Comparison of ENCODE assay signal across 18 cellular contexts in genomic region chr9:6271508-6272228, GRCh38. TPM values are rescaled to one million over a fixed set of nuclear protein-coding genes. Genes with fewer than 3 reads are reported as not detected.
DNase-seq lines count a peak whose midpoint lies in the region; TF ChIP-seq lines count a peak whose summit lies in the region.
"Had no signal": no experiment of that assay in that cellular context is flagged by ENCODE, and none has a peak within 500 bp of the region (broad histone marks: within the 10 kb centered on the region; RNA-seq: fewer than 3 reads in every experiment).

No MANE protein-coding gene starts in this region.

- H3K27me3 ChIP-seq in adipocyte (replicated peaks; ENCODE audit: control insufficient read depth, insufficient read depth, low read length) (no peaks in the 10 kb centered on the region), mesenchymal stem cell (ENCODE audit: control insufficient read depth in 1 of 2, insufficient read depth in 1 of 2, low read length in 2 of 2) (no peaks in the 10 kb centered on the region), tibial artery (no peaks in the 10 kb centered on the region)

- no peak overlapping the region for H3K14ac ChIP-seq in mesenchymal stem cell (ENCODE audit: low read length in 2 of 2)

- TF ChIP-seq CTCF in choroid plexus epithelial cell (conservative IDR thresholded peaks at IDR 0.05; ENCODE audit: low read depth, low read length) (no peak), tibial artery (IDR thresholded peaks at IDR 0.05) (no peak)

- no peak for DNase-seq in adipocyte (ENCODE audit: low read depth)
- peak; percentile 2 for DNase-seq in choroid plexus epithelial cell (ENCODE audit: low read depth)
- DNase-seq in mesenchymal stem cell, result no peak
- DNase-seq in tibial artery, result no peak
- DNase-seq in ecto neural progenitor cell (ENCODE audit: low spot score), result no peak
- DNase-seq in activated T-cell treated with anti-CD3 and anti-CD28 coated beads, Interleukin-2, amount 50 U/mL, for 1 hour, result no peak
- DNase-seq in globus pallidus (ENCODE audit: low spot score), result no peak
- DNase-seq: activated gamma-delta T cell; Kasumi-1; midbrain; NCI-H1048; NCI-H1694 treated with DMSO at 0.1 percent for 48 hours; NCI-H526 treated with DMSO at 0.1 percent for 48 hours; SK-N-SH; stimulated activated CD8-positive, alpha-beta memory T cell treated with anti-CD3 and anti-CD28 coated beads, Interleukin-4, amount 100 ng/mL, for 48 hours; T-helper 17 cell had no signal

- H4K91ac ChIP-seq in mesenchymal stem cell (ENCODE audit: low read length), result no peak overlapping the region

- H3K9ac ChIP-seq in adipocyte (ENCODE audit: low read length), result peak overlapping the region; percentile 16
- H3K9ac ChIP-seq in mesenchymal stem cell (ENCODE audit: low read length), result peak overlapping the region; percentile 71
- H3K9ac ChIP-seq: SK-N-SH had no signal

- H2BK15ac ChIP-seq in mesenchymal stem cell (ENCODE audit: low read depth, poor library complexity, severe bottlenecking), result no peak overlapping the region

- H3K18ac ChIP-seq in mesenchymal stem cell (ENCODE audit: low read depth in 1 of 2, low read length in 2 of 2), result no peak overlapping the region

- no peak overlapping the region for H2BK12ac ChIP-seq in mesenchymal stem cell (ENCODE audit: low read length in 2 of 2)

- no peak overlapping the region for H2BK5ac ChIP-seq in mesenchymal stem cell (ENCODE audit: low read depth, low read length, poor library complexity, severe bottlenecking)

- H2AFZ ChIP-seq in mesenchymal stem cell (ENCODE audit: low read depth, low read length), result no peak overlapping the region

- no peak overlapping the region for H2AK5ac ChIP-seq in mesenchymal stem cell (ENCODE audit: low read length, severe bottlenecking)

- H3K36me3 ChIP-seq in adipocyte (ENCODE audit: control insufficient read depth, insufficient read depth, low read length, severe bottlenecking), result no peaks in the 10 kb centered on the region
- H3K36me3 ChIP-seq in mesenchymal stem cell (ENCODE audit: control insufficient read depth in 1 of 2, insufficient read depth in 2 of 2, low read depth in 1 of 2, low read length in 2 of 2), result no peaks in the 10 kb centered on the region
- H3K36me3 ChIP-seq in tibial artery, result no peaks in the 10 kb centered on the region
- H3K36me3 ChIP-seq: HAP-1 had no signal

- H3K27ac ChIP-seq in mesenchymal stem cell (ENCODE audit: low read length, poor library complexity, severe bottlenecking), result no peak overlapping the region
- H3K27ac ChIP-seq in tibial artery, result peak overlapping the region; percentile 65

- no peak overlapping the region for H4K8ac ChIP-seq in mesenchymal stem cell (ENCODE audit: low read length)

- intact Hi-C loops in tibial artery (cut with DNase I; ENCODE audit: low total_unique reads), result no loop called here

- peaks cover 33% of the 10 kb centered on the region for H3K4me1 ChIP-seq in adipocyte (ENCODE audit: control insufficient read depth, insufficient read depth, low read length)
- H3K4me1 ChIP-seq in mesenchymal stem cell (ENCODE audit: control insufficient read depth, insufficient read depth, low read depth, low read length), result no peaks in the 10 kb centered on the region
- H3K4me1 ChIP-seq in tibial artery, result peaks cover 0 to 27% (median 6%) of the 10 kb centered on the region in 4 donors
- H3K4me1 ChIP-seq: HAP-1 had no signal

- H3K79me1 ChIP-seq in mesenchymal stem cell (replicated peaks; ENCODE audit: low read length, poor library complexity, severe bottlenecking), result no peaks in the 10 kb centered on the region

- WGBS in mesenchymal stem cell, result 80% methylated on average over 2 of the region's 3 CpGs

- H3K9me3 ChIP-seq in adipocyte (ENCODE audit: control insufficient read depth, low read length) (no peaks in the 10 kb centered on the region), mesenchymal stem cell (ENCODE audit: control insufficient read depth, low read length) (no peaks in the 10 kb centered on the region), tibial artery (no peaks in the 10 kb centered on the region)
- H3K9me3 ChIP-seq: HAP-1, SK-N-SH had no signal

- H3K4me2 ChIP-seq in mesenchymal stem cell (ENCODE audit: low read length, poor library complexity, severe bottlenecking), result no peak overlapping the region
- H3K4me2 ChIP-seq: SK-N-SH had no signal

- no peak overlapping the region for H3K4ac ChIP-seq in mesenchymal stem cell (ENCODE audit: low read depth in 1 of 2, low read length in 2 of 2)

- no peak overlapping the region for H3K23ac ChIP-seq in mesenchymal stem cell (ENCODE audit: low read length in 2 of 2)

- H2BK120ac ChIP-seq in mesenchymal stem cell (ENCODE audit: low read depth, low read length), result no peak overlapping the region

- H3K4me3 ChIP-seq in adipocyte (ENCODE audit: low read length) (no peak overlapping the region), choroid plexus epithelial cell (ENCODE audit: low read depth, low read length) (no peak overlapping the region), mesenchymal stem cell (ENCODE audit: insufficient read depth in 1 of 2, low read depth in 1 of 2, low read length in 2 of 2) (no peak overlapping the region), tibial artery (no peak overlapping the region)
- H3K4me3 ChIP-seq: HAP-1 had no signal

RNA-seq across cellular contexts. Expression of gene IL33, which starts 56.1 kb away (rescaled TPM):
- 0.14 TPM for polyA plus RNA-seq in mesenchymal stem cell (2013, experiment 1 of 2)
- polyA plus RNA-seq in mesenchymal stem cell (2013, experiment 2 of 2), result 0.12 TPM
- polyA plus RNA-seq: SK-N-SH had no signal

RNA-seq across cellular contexts. Expression of gene TPD52L3, which starts 56.5 kb away (rescaled TPM):
- not detected for polyA plus RNA-seq in mesenchymal stem cell (2013, experiment 1 of 2)
- polyA plus RNA-seq in mesenchymal stem cell (2013, experiment 2 of 2), result not detected
- polyA plus RNA-seq: adipose tissue, SK-N-SH had no signal
